In genomic region chr14:73758392-73759182, GRCh38 we compare ENCODE assay signal across 8 cellular contexts. TPM values are rescaled to one million over a fixed set of nuclear protein-coding genes. Genes with fewer than 3 reads are reported as not detected.
DNase-seq lines count a peak whose midpoint lies in the region; ATAC-seq and TF ChIP-seq lines count a peak whose summit lies in the region.

No MANE protein-coding gene starts in this region.

- no peak for TF ChIP-seq EP300 in transverse colon (IDR thresholded peaks at IDR 0.05; ENCODE audit: low read depth)

- no peak overlapping the region for H2BK5ac ChIP-seq in neuronal stem cell (ENCODE audit: low read length)

- H3K27ac ChIP-seq in KMS-11, result peak overlapping the region; percentile 53
- H3K27ac ChIP-seq in neuronal stem cell (replicated peaks; ENCODE audit: low read length), result no peak overlapping the region
- peak overlapping the region; percentile 99 to 100 (median 100) for H3K27ac ChIP-seq in transverse colon

- DNase-seq in DMS53 treated with DMSO at 0.1 percent for 48 hours (lab: John Stamatoyannopoulos, UW; ENCODE audit: unreplicated experiment) (peak; percentile 26), fibroblast of villous mesenchyme (ENCODE audit: low read depth) (peak; percentile 77), neuronal stem cell (ENCODE audit: low spot score) (no peak), transverse colon (peak; percentile 87)
- DNase-seq in activated T-helper 9 cell treated with anti-CD3 and anti-CD28 coated beads, Interleukin-2, amount 50 U/mL, for 16 hours (ENCODE audit: low read depth), result peak; percentile 68

- H2AK5ac ChIP-seq in neuronal stem cell (ENCODE audit: low read depth, low read length), result no peak overlapping the region

- H4K8ac ChIP-seq in neuronal stem cell (ENCODE audit: low read depth, low read length), result no peak overlapping the region

- H3K4me3 ChIP-seq in KMS-11 (IDR thresholded peaks at IDR 0.05; ENCODE audit: insufficient read depth, low read depth, low read length) (no peak overlapping the region), fibroblast of villous mesenchyme (ENCODE audit: low read depth, low read length) (peak overlapping the region; percentile 76), neuronal stem cell (ENCODE audit: low read length in 2 of 2) (peak overlapping the region; percentile 76 to 87), transverse colon (peak overlapping the region; percentile 76 to 93 (median 85))

- H3K36me3 ChIP-seq in KMS-11 (ENCODE audit: insufficient read depth), result no peaks in the 10 kb centered on the region
- no peaks in the 10 kb centered on the region for H3K36me3 ChIP-seq in neuronal stem cell (replicated peaks in 1 of 2; ENCODE audit: control insufficient read depth in 2 of 2, insufficient read depth in 2 of 2, low read length in 2 of 2)
- H3K36me3 ChIP-seq in transverse colon, result no peaks in the 10 kb centered on the region

- H3K4me2 ChIP-seq in KMS-11 (peak overlapping the region; percentile 29), neuronal stem cell (ENCODE audit: insufficient read depth, low read length, poor library complexity, severe bottlenecking) (peak overlapping the region; percentile 99)

- peak overlapping the region; percentile 72 for H3K9ac ChIP-seq in KMS-11
- peak overlapping the region; percentile 96 for H3K9ac ChIP-seq in neuronal stem cell (ENCODE audit: low read depth, low read length, poor library complexity)

- peak overlapping the region; percentile 96 for H3K18ac ChIP-seq in neuronal stem cell (ENCODE audit: low read length)

- H3K27me3 ChIP-seq in KMS-11 (ENCODE audit: insufficient read depth, low read depth) (no peaks in the 10 kb centered on the region), neuronal stem cell (ENCODE audit: control insufficient read depth in 3 of 3, insufficient read depth in 3 of 3, low read depth in 1 of 3, low read length in 3 of 3) (peaks cover 0 to 12% (median 0%) of the 10 kb centered on the region in 3 experiments), transverse colon (no peaks in the 10 kb centered on the region)

- H2AFZ ChIP-seq in KMS-11 (ENCODE audit: low read depth), result no peak overlapping the region
- H2AFZ ChIP-seq in neuronal stem cell (ENCODE audit: low read length), result peak overlapping the region; percentile 90

- H3K79me2 ChIP-seq in KMS-11 (ENCODE audit: insufficient read depth, low read depth), result peaks cover 62% of the 10 kb centered on the region

- H2BK120ac ChIP-seq in neuronal stem cell (ENCODE audit: low read depth, low read length), result peak overlapping the region; percentile 69

- no peak overlapping the region for H2BK12ac ChIP-seq in neuronal stem cell (ENCODE audit: low read length)

- in situ Hi-C loops in transverse colon (cut with MboI; ENCODE audit: low pct_ligation_motif_present in 1 of 4, low pct_unique_long_range_greater_than_20kb in 1 of 4, low sequenced_read_pairs in 3 of 4), result no loop called here

- no peaks in the 10 kb centered on the region for H3K9me3 ChIP-seq in neuronal stem cell (replicated peaks in 1 of 2; ENCODE audit: control insufficient read depth in 2 of 2, insufficient read depth in 1 of 2, low read depth in 1 of 2, low read length in 2 of 2)
- no peaks in the 10 kb centered on the region for H3K9me3 ChIP-seq in transverse colon

- no CpG with 5 or more reads among the region's 49 CpGs for WGBS in neuronal stem cell (ENCODE audit: extremely low coverage in 2 of 2, insufficient read length in 2 of 2, insufficient replicate concordance in 1 of 2), 2 donors
- WGBS in transverse colon (ENCODE audit: low coverage in 1 of 2), 2 donors, result 1% methylated on average over 46 of the region's 49 CpGs; no CpG with 5 or more reads in 1 of the 2 donors

- peak overlapping the region; percentile 1 for H2BK15ac ChIP-seq in neuronal stem cell (ENCODE audit: low read length)

- H3K14ac ChIP-seq in neuronal stem cell (ENCODE audit: low read length), result peak overlapping the region; percentile 78

- TF ChIP-seq CTCF in KMS-11 (conservative IDR thresholded peaks at IDR 0.05; ENCODE audit: low read depth, low read length) (peak; percentile 62), fibroblast of villous mesenchyme (IDR thresholded peaks at IDR 0.05; ENCODE audit: insufficient read depth, low read depth, low read length) (peak; percentile 71), transverse colon (IDR thresholded peaks at IDR 0.05) (peak; percentile 58 to 91 (median 74))

- peak overlapping the region; percentile 90 for H3K23ac ChIP-seq in neuronal stem cell (ENCODE audit: low read depth, low read length, poor library complexity)

- H3K4ac ChIP-seq in neuronal stem cell (ENCODE audit: low read length), result no peak overlapping the region

- H3K4me1 ChIP-seq in KMS-11 (ENCODE audit: low read depth, poor library complexity, severe bottlenecking), result peaks cover 76% of the 10 kb centered on the region
- H3K4me1 ChIP-seq in neuronal stem cell (ENCODE audit: control insufficient read depth in 2 of 2, insufficient read depth in 1 of 2, low read depth in 1 of 2, low read length in 2 of 2), result peaks cover 23 to 47% of the 10 kb centered on the region in 2 donors
- H3K4me1 ChIP-seq in transverse colon, result peaks cover 76 to 90% (median 83%) of the 10 kb centered on the region in 4 donors

- ATAC-seq in HG02981 (IDR thresholded peaks at IDR 0.05; ENCODE audit: unreplicated experiment), result no peak

- TF ChIP-seq POLR2A in Raji (IDR thresholded peaks at IDR 0.05; ENCODE audit: insufficient read depth, low read depth, low read length) (peak; percentile 68), transverse colon (IDR thresholded peaks at IDR 0.05) (peak; percentile 48)

- intact Hi-C loops in transverse colon (cut with DNase I; ENCODE audit: low total_unique reads), result loop anchor here (1.0 kb wide), 1 partner anchor 27 kb away; no protein-coding TSS in a partner anchor

- peaks cover 6% of the 10 kb centered on the region for H3K79me1 ChIP-seq in neuronal stem cell (ENCODE audit: low read depth, low read length)

- H4K20me1 ChIP-seq in KMS-11 (ENCODE audit: insufficient read depth), result peaks cover 24% of the 10 kb centered on the region

- H4K91ac ChIP-seq in neuronal stem cell (ENCODE audit: low read depth, low read length, poor library complexity), result no peak overlapping the region

RNA-seq across cellular contexts. Expression of gene PNMA1, which starts 44.4 kb away (rescaled TPM):
- total RNA-seq in fibroblast of villous mesenchyme, result 29.6 and 31.1 TPM in 2 replicates
- 48.0 TPM for polyA plus RNA-seq in neuronal stem cell (2013, experiment 1 of 2)
- polyA plus RNA-seq in neuronal stem cell (2013, experiment 2 of 2), result 49.4 TPM
- total RNA-seq in transverse colon, result 10 to 100 TPM; 12.7 to 22.1 (median 12.7) TPM
